Comparison of ENCODE assay signal across 15 cellular contexts in the genomic region with DNA sequence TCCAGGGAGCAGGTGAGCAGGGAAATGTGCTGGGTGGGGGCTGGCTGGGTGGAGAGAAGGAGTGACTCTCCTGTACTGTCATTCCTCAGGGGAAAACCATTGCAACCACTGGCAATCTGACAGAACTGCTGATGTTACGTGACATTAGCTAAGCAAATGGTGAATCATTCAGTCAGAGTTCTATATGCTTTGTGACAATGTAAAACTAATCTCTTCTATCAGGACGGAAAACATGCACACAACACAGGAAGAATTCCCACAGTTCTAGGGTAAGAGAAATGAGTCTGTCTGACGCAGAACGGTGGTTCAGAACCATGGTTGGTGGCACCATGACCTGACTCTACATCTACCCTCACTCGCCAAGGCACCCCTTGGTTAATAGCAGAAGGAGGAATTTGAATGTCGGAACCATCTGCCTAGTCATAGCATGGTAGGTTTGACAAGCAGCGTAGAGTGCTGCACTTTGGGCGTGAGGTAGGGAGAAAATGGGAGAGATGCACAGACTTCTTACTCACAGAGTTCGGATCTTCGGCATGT.
DNase-seq lines count a peak whose midpoint lies in the region; ATAC-seq, FAIRE-seq and TF ChIP-seq lines count a peak whose summit lies in the region.
"Had no signal": no experiment of that assay in that cellular context is flagged by ENCODE, and none has a peak within 500 bp of the region (broad histone marks: within the 10 kb centered on the region; RNA-seq: fewer than 3 reads in every experiment).

No MANE protein-coding gene starts in this region.

- H3K36me3 Mint-ChIP-seq in activated CD4-positive, alpha-beta T cell treated with anti-CD3 and anti-CD28 coated beads for 36 hours (ENCODE audit: low read depth), result peaks cover 2% of the 10 kb centered on the region
- no peaks in the 10 kb centered on the region for H3K36me3 Mint-ChIP-seq in naive thymus-derived CD4-positive, alpha-beta T cell

- H3K27me3 Mint-ChIP-seq in activated CD4-positive, alpha-beta T cell treated with anti-CD3 and anti-CD28 coated beads for 36 hours, result peaks cover 6% of the 10 kb centered on the region
- H3K27me3 Mint-ChIP-seq in naive thymus-derived CD4-positive, alpha-beta T cell, result peaks cover 4 to 10% (median 6%) of the 10 kb centered on the region in 5 donors

- no peak for TF ChIP-seq POLR2A in K562 (conservative IDR thresholded peaks at IDR 0.05)

- H3F3A ChIP-seq in smooth muscle cell (ENCODE audit: low read depth), result no peaks in the 10 kb centered on the region

- H3K27me3 ChIP-seq in K562 (ENCODE audit: control insufficient read depth in 2 of 2, insufficient read depth in 2 of 2, low read length in 2 of 2) (peaks cover 19 to 47% of the 10 kb centered on the region in 2 experiments), smooth muscle cell (ENCODE audit: low read depth) (no peaks in the 10 kb centered on the region)
- H3K27me3 ChIP-seq in naive thymus-derived CD4-positive, alpha-beta T cell (ENCODE audit: control insufficient read depth in 2 of 2, insufficient read depth in 2 of 2, low read length in 2 of 2), result no peaks in the 10 kb centered on the region
- H3K27me3 ChIP-seq: gastrocnemius medialis, thyroid gland had no signal

- no peak overlapping the region; the same call in 2 of the 3 replicates for H3K27ac ChIP-seq in K562 (ENCODE audit: extremely low read depth, low read depth, low read length)
- H3K27ac ChIP-seq in smooth muscle cell (ENCODE audit: low read depth), result peak overlapping the region; percentile 61
- no peak overlapping the region for H3K27ac ChIP-seq in naive thymus-derived CD4-positive, alpha-beta T cell (ENCODE audit: low read depth, low read length)
- H3K27ac ChIP-seq: A549, gastrocnemius medialis, thyroid gland had no signal

- H4K20me1 ChIP-seq in K562 (replicated peaks; ENCODE audit: control insufficient read depth, insufficient read depth, low read length) (no peaks in the 10 kb centered on the region; the same call in 1 of the 2 replicates), smooth muscle cell (ENCODE audit: low read depth) (no peaks in the 10 kb centered on the region)

- CTCF ChIA-PET in activated CD4-positive, alpha-beta T cell treated with anti-CD3 and anti-CD28 coated beads for 36 hours (lab: Charles Lee), result interaction anchor here (0.6 kb wide), 2 partner anchors 32 to 413 kb away, joined by 3 read pairs; no protein-coding TSS in a partner anchor
- CTCF ChIA-PET in K562 (lab: Yijun Ruan, JAX; ENCODE audit: low intra/inter-chr PET ratio), result no interaction called here
- CTCF ChIA-PET in naive thymus-derived CD4-positive, alpha-beta T cell (lab: Charles Lee), result no interaction called here

- intact Hi-C loops in activated CD4-positive, alpha-beta T cell treated with anti-CD3 and anti-CD28 coated beads for 36 hours (cut with DNase I, micrococcal nuclease), result loop anchor here (1.0 to 5.0 kb wide), 7 partner anchors 13 to 1490 kb away; no protein-coding TSS in a partner anchor
- intact Hi-C loops in K562 (cut with micrococcal nuclease), result no loop called here
- intact Hi-C loops in naive thymus-derived CD4-positive, alpha-beta T cell (cut with micrococcal nuclease), result no loop called here

- in situ Hi-C loops in K562 (cut with MboI), result no loop called here

- H3K27ac Mint-ChIP-seq in activated CD4-positive, alpha-beta T cell treated with anti-CD3 and anti-CD28 coated beads for 36 hours, result peak overlapping the region; percentile 94
- no peak overlapping the region for H3K27ac Mint-ChIP-seq in naive thymus-derived CD4-positive, alpha-beta T cell

- TF ChIP-seq CTCF in K562 (IDR thresholded peaks at IDR 0.05 in 2 of 3, conservative IDR thresholded peaks at IDR 0.05 in 1 of 3; ENCODE audit: insufficient read depth in 2 of 3, low read depth in 1 of 3, low read length in 3 of 3) (no peak), smooth muscle cell (IDR thresholded peaks at IDR 0.05; ENCODE audit: borderline replicate concordance, insufficient read depth, poor library complexity, severe bottlenecking) (no peak)

- FAIRE-seq in K562 (lab: Jason Lieb, UNC), result no peak
- FAIRE-seq: A549, GM12892 had no signal

- H3K9me3 ChIP-seq in K562 (replicated peaks; ENCODE audit: control insufficient read depth, insufficient read depth, low read depth, low read length) (no peaks in the 10 kb centered on the region), smooth muscle cell (replicated peaks; ENCODE audit: low read depth) (no peaks in the 10 kb centered on the region)
- no peaks in the 10 kb centered on the region for H3K9me3 ChIP-seq in naive thymus-derived CD4-positive, alpha-beta T cell (ENCODE audit: control insufficient read depth in 2 of 3, low read length in 3 of 3)
- H3K9me3 ChIP-seq: A549, gastrocnemius medialis, thyroid gland had no signal

- H2AFZ ChIP-seq in K562 (ENCODE audit: low read depth, low read length), result no peak overlapping the region
- no peak overlapping the region for H2AFZ ChIP-seq in smooth muscle cell (ENCODE audit: low read depth)

- POLR2A ChIA-PET in activated CD4-positive, alpha-beta T cell treated with anti-CD3 and anti-CD28 coated beads for 36 hours (lab: Charles Lee), result interaction anchor here (0.6 to 1.4 kb wide), 2 partner anchors 14 to 148 kb away, joined by 7 read pairs; no protein-coding TSS in a partner anchor
- POLR2A ChIA-PET in K562 (lab: Yijun Ruan, JAX), result no interaction called here
- POLR2A ChIA-PET in naive thymus-derived CD4-positive, alpha-beta T cell (lab: Charles Lee), result no interaction called here

- peaks cover 36% of the 10 kb centered on the region for H3K4me1 Mint-ChIP-seq in activated CD4-positive, alpha-beta T cell treated with anti-CD3 and anti-CD28 coated beads for 36 hours
- H3K4me1 Mint-ChIP-seq in naive thymus-derived CD4-positive, alpha-beta T cell, result no peaks in the 10 kb centered on the region

- H3K4me3 ChIP-seq in K562 (no peak overlapping the region), smooth muscle cell (no peak overlapping the region)
- no peak overlapping the region for H3K4me3 ChIP-seq in naive thymus-derived CD4-positive, alpha-beta T cell (ENCODE audit: low read length)
- H3K4me3 ChIP-seq: A549, gastrocnemius medialis, thyroid gland had no signal

- DNase-seq in activated CD4-positive, alpha-beta T cell treated with anti-CD3 and anti-CD28 coated beads for 36 hours, result peak; percentile 71
- DNase-seq in activated CD4-positive, alpha-beta T cell treated with anti-CD3 and anti-CD28 coated beads for 4 hours, result no peak
- DNase-seq in HT1080 (ENCODE audit: low read depth) (peak; percentile 4), K562 (ENCODE audit: extremely low read depth in 1 of 4, low spot score in 3 of 4) (no peak), smooth muscle cell (lab: John Stamatoyannopoulos, UW; ENCODE audit: unreplicated experiment) (no peak), NCI-H2171 (lab: John Stamatoyannopoulos, UW) (no peak)
- no peak for DNase-seq in naive thymus-derived CD4-positive, alpha-beta T cell
- DNase-seq: activated effector memory CD4-positive, alpha-beta T cell treated with Interleukin-2 at 50 U/mL for 16 hours; cerebellar nuclear complex; islet precursor cell; thyroid gland had no signal

- TF ChIP-seq EP300 in K562 (IDR thresholded peaks at IDR 0.05; ENCODE audit: low read length), result no peak

- H3K4me3 Mint-ChIP-seq in activated CD4-positive, alpha-beta T cell treated with anti-CD3 and anti-CD28 coated beads for 36 hours, result peak overlapping the region; percentile 58
- no peak overlapping the region for H3K4me3 Mint-ChIP-seq in naive thymus-derived CD4-positive, alpha-beta T cell

- no peak overlapping the region for H3K9ac ChIP-seq in K562 (ENCODE audit: insufficient read depth in 1 of 2, low read depth in 2 of 2, low read length in 2 of 2)
- H3K9ac ChIP-seq in smooth muscle cell (ENCODE audit: low read depth), result peak overlapping the region; percentile 6

- no peaks in the 10 kb centered on the region for H3K9me3 Mint-ChIP-seq in activated CD4-positive, alpha-beta T cell treated with anti-CD3 and anti-CD28 coated beads for 36 hours (ENCODE audit: low read depth)
- peaks cover 0 to 1% (median 0%) of the 10 kb centered on the region in 11 donors for H3K9me3 Mint-ChIP-seq in naive thymus-derived CD4-positive, alpha-beta T cell

- no peaks in the 10 kb centered on the region for H3K9me1 ChIP-seq in K562 (ENCODE audit: control insufficient read depth, insufficient read depth, low read length)

- H3K4me2 ChIP-seq in K562 (ENCODE audit: insufficient read depth, low read length) (no peak overlapping the region), smooth muscle cell (peak overlapping the region; percentile 4)
- H3K4me2 ChIP-seq: A549 had no signal

- WGBS in K562 (ENCODE audit: insufficient coverage, low coverage, missing lambda C conversion rate), result under 1% methylated on average over 10 of the region's 10 CpGs
- 67% methylated on average over 10 of the region's 10 CpGs for WGBS in smooth muscle cell (ENCODE audit: low lambda C conversion rate)

- TF ChIP-seq RAD21 in K562 (CRISPR knock-in tag; conservative IDR thresholded peaks at IDR 0.05 in 1 of 2, IDR thresholded peaks at IDR 0.05 in 1 of 2), result no peak

- H3K36me3 ChIP-seq in K562 (ENCODE audit: control insufficient read depth, insufficient read depth, low read length), result no peaks in the 10 kb centered on the region
- H3K36me3 ChIP-seq in smooth muscle cell (ENCODE audit: low read depth), result no peaks in the 10 kb centered on the region
- no peaks in the 10 kb centered on the region for H3K36me3 ChIP-seq in naive thymus-derived CD4-positive, alpha-beta T cell (ENCODE audit: control insufficient read depth in 2 of 3, insufficient read depth in 3 of 3, low read length in 3 of 3)
- H3K36me3 ChIP-seq: gastrocnemius medialis, thyroid gland had no signal

- H3K79me2 ChIP-seq in K562 (ENCODE audit: control insufficient read depth, insufficient read depth, low read length) (no peaks in the 10 kb centered on the region), smooth muscle cell (ENCODE audit: low read depth) (no peaks in the 10 kb centered on the region)

- ATAC-seq in activated CD4-positive, alpha-beta T cell treated with anti-CD3 and anti-CD28 coated beads for 36 hours, result peak; percentile 88
- ATAC-seq in K562 (no peak; the same call in 2 of the 3 replicates), HG03095 (IDR thresholded peaks at IDR 0.05; ENCODE audit: unreplicated experiment) (no peak)
- ATAC-seq in naive thymus-derived CD4-positive, alpha-beta T cell, result no peak
- ATAC-seq: A549, gastrocnemius medialis had no signal

- BruUV-seq in K562 (replicated peaks; lab: Mats Ljungman, UMichigan), result no TSS peak

- H3K4me1 ChIP-seq in K562 (replicated peaks in 1 of 2; ENCODE audit: control insufficient read depth in 2 of 2, insufficient read depth in 2 of 2, low read length in 2 of 2) (no peaks in the 10 kb centered on the region), smooth muscle cell (ENCODE audit: low read depth) (peaks cover 13% of the 10 kb centered on the region)
- no peaks in the 10 kb centered on the region for H3K4me1 ChIP-seq in naive thymus-derived CD4-positive, alpha-beta T cell (ENCODE audit: control insufficient read depth in 2 of 2, insufficient read depth in 2 of 2, low read length in 2 of 2)
- H3K4me1 ChIP-seq: gastrocnemius medialis had no signal

TF ChIP-seq in K562, 482 proteins besides CTCF, POLR2A, EP300 and RAD21 (continues in another document):
- TF ChIP-seq ZNF589 (CRISPR knock-in tag; IDR thresholded peaks at IDR 0.05; ENCODE audit: low read depth) (peak; percentile 82), ETS2 (tag; IDR thresholded peaks at IDR 0.05; ENCODE audit: borderline replicate concordance, poor library complexity, severe bottlenecking) (no peak), SETDB1 (IDR thresholded peaks at IDR 0.05; ENCODE audit: low read length) (no peak), ZNF143 (CRISPR knock-in tag; IDR thresholded peaks at IDR 0.05) (no peak)

Comparison
In these comparisons a context has a peak if more than half of its experiments do, and no peak if none do; other contexts are left out.
1. DNase-seq: peak in activated CD4-positive, alpha-beta T cell treated with anti-CD3 and anti-CD28 coated beads for 36 hours (single experiment) and HT1080 (single experiment); none in activated CD4-positive, alpha-beta T cell treated with anti-CD3 and anti-CD28 coated beads for 4 hours (0 of 2), K562 (0 of 4), smooth muscle cell (single experiment), naive thymus-derived CD4-positive, alpha-beta T cell (0 of 9) and NCI-H2171 (single experiment).
2. intact Hi-C loops: an anchor here in activated CD4-positive, alpha-beta T cell treated with anti-CD3 and anti-CD28 coated beads for 36 hours (1.0 to 5.0 kb wide); none called in K562 and naive thymus-derived CD4-positive, alpha-beta T cell.